21 cellular contexts compared by ENCODE assay signal in genomic region chr7:156060925-156061324, GRCh38.
DNase-seq lines count a peak whose midpoint lies in the region; ATAC-seq, FAIRE-seq and TF ChIP-seq lines count a peak whose summit lies in the region.
"Had no signal": no experiment of that assay in that cellular context is flagged by ENCODE, and none has a peak within 500 bp of the region (broad histone marks: within the 10 kb centered on the region; RNA-seq: fewer than 3 reads in every experiment).

No MANE protein-coding gene starts in this region.

- H3K79me1 ChIP-seq in trophoblast cell (ENCODE audit: low read length) = no peaks in the 10 kb centered on the region

- FAIRE-seq in GM12891 (lab: Jason Lieb, UNC) (peak; percentile 81), K562 (lab: Jason Lieb, UNC) (peak; percentile 23), HepG2 (lab: Jason Lieb, UNC) (no peak)
- FAIRE-seq: A204.1, D721Med, GM12892 had no signal

- no peak for TF ChIP-seq EP300 in K562 (IDR thresholded peaks at IDR 0.05; ENCODE audit: low read length)
- no peak for TF ChIP-seq EP300 in HepG2 (IDR thresholded peaks at IDR 0.05; ENCODE audit: low read depth in 2 of 2, low read length in 2 of 2)
- no peak for TF ChIP-seq EP300 in HepG2 (CRISPR knock-in tag; IDR thresholded peaks at IDR 0.05; ENCODE audit: borderline replicate concordance)

- H3K79me2 ChIP-seq in K562 (ENCODE audit: control insufficient read depth, insufficient read depth, low read length) (no peaks in the 10 kb centered on the region), HepG2 (ENCODE audit: insufficient read depth, low read length) (no peaks in the 10 kb centered on the region), trophoblast cell (ENCODE audit: control insufficient read depth, insufficient read depth, low read length, poor library complexity) (no peaks in the 10 kb centered on the region)

- H3K4me1 ChIP-seq in K562 (replicated peaks in 1 of 2; ENCODE audit: control insufficient read depth in 2 of 2, insufficient read depth in 2 of 2, low read length in 2 of 2) (no peaks in the 10 kb centered on the region), HepG2 (ENCODE audit: insufficient read depth, low read length) (no peaks in the 10 kb centered on the region), trophoblast cell (ENCODE audit: control insufficient read depth in 1 of 2, insufficient read depth in 2 of 2, low read length in 2 of 2) (peaks cover 4 to 7% of the 10 kb centered on the region in 2 experiments), vagina (no peaks in the 10 kb centered on the region)
- H3K4me1 ChIP-seq: BLaER1 had no signal

- H3K18ac ChIP-seq in trophoblast cell (ENCODE audit: low read length) = no peak overlapping the region

- TF ChIP-seq POLR2A in GM12891 (IDR thresholded peaks at IDR 0.05; ENCODE audit: low read depth, low read length) (no peak), K562 (conservative IDR thresholded peaks at IDR 0.05) (no peak), HepG2 (IDR thresholded peaks at IDR 0.05; ENCODE audit: insufficient read depth in 1 of 2, low read depth in 2 of 2, low read length in 2 of 2) (no peak), vagina (IDR thresholded peaks at IDR 0.05) (no peak)

- no peak for TF ChIP-seq RAD21 in K562 (CRISPR knock-in tag; conservative IDR thresholded peaks at IDR 0.05 in 1 of 2, IDR thresholded peaks at IDR 0.05 in 1 of 2)
- TF ChIP-seq RAD21 in HepG2 (CRISPR knock-in tag; IDR thresholded peaks at IDR 0.05) = no peak

- H3K4me3 ChIP-seq in K562 (no peak overlapping the region), HepG2 (replicated peaks in 1 of 3; ENCODE audit: insufficient read depth in 1 of 3, low read depth in 2 of 3, low read length in 3 of 3) (no peak overlapping the region), trophoblast cell (ENCODE audit: low read depth, low read length) (peak overlapping the region; percentile 3), vagina (no peak overlapping the region)
- H3K4me3 ChIP-seq: BLaER1 had no signal

- intact Hi-C loops in K562 (cut with micrococcal nuclease) (no loop called here), HepG2 (cut with micrococcal nuclease; ENCODE audit: unreplicated experiment) (no loop called here), vagina (cut with DNase I) (no loop called here)

- H3K9me1 ChIP-seq in K562 (ENCODE audit: control insufficient read depth, insufficient read depth, low read length) = no peaks in the 10 kb centered on the region

- no peak overlapping the region for H2AK5ac ChIP-seq in trophoblast cell (ENCODE audit: low read length)

- H4K20me1 ChIP-seq in K562 (replicated peaks; ENCODE audit: control insufficient read depth, insufficient read depth, low read length) (no peaks in the 10 kb centered on the region), HepG2 (ENCODE audit: insufficient read depth, low read length) (no peaks in the 10 kb centered on the region)
- H4K20me1 ChIP-seq: BLaER1 had no signal

- H2BK12ac ChIP-seq in trophoblast cell (ENCODE audit: low read length) = no peak overlapping the region

- BruUV-seq in K562 (replicated peaks; lab: Mats Ljungman, UMichigan) = no TSS peak
- no TSS peak for BruUV-seq in HepG2 (replicated peaks; lab: Mats Ljungman, UMichigan)

- no peak overlapping the region for H3K23ac ChIP-seq in trophoblast cell (ENCODE audit: low read length)

- TF ChIP-seq CTCF in K562 (IDR thresholded peaks at IDR 0.05 in 2 of 3, conservative IDR thresholded peaks at IDR 0.05 in 1 of 3; ENCODE audit: insufficient read depth in 2 of 3, low read depth in 1 of 3, low read length in 3 of 3) (no peak), HepG2 (CRISPR knock-in tag; IDR thresholded peaks at IDR 0.05) (no peak), vagina (IDR thresholded peaks at IDR 0.05) (no peak)

- H3K27me3 ChIP-seq in K562 (ENCODE audit: control insufficient read depth in 2 of 2, insufficient read depth in 2 of 2, low read length in 2 of 2) = peaks cover 35 to 87% of the 10 kb centered on the region in 2 experiments
- H3K27me3 ChIP-seq in HepG2 (ENCODE audit: control insufficient read depth in 1 of 2, insufficient read depth in 2 of 2, low read length in 2 of 2) = peaks cover 4 to 51% of the 10 kb centered on the region in 2 experiments
- no peaks in the 10 kb centered on the region for H3K27me3 ChIP-seq in trophoblast cell (ENCODE audit: insufficient read depth, low read length)
- no peaks in the 10 kb centered on the region for H3K27me3 ChIP-seq in vagina
- H3K27me3 ChIP-seq: BLaER1 had no signal

- no peak overlapping the region for H4K91ac ChIP-seq in trophoblast cell (ENCODE audit: low read depth, low read length)

- H2BK120ac ChIP-seq in trophoblast cell (ENCODE audit: insufficient read depth, low read length, poor library complexity) = no peak overlapping the region

- no peak overlapping the region for H3K14ac ChIP-seq in trophoblast cell (ENCODE audit: low read length)

- H3K4me2 ChIP-seq in K562 (ENCODE audit: insufficient read depth, low read length) (no peak overlapping the region), HepG2 (ENCODE audit: low read depth, low read length) (no peak overlapping the region), trophoblast cell (ENCODE audit: low read length) (no peak overlapping the region)
- H3K4me2 ChIP-seq: BLaER1 had no signal

- POLR2A ChIA-PET in K562 (lab: Yijun Ruan, JAX) = no interaction called here
- POLR2A ChIA-PET in HepG2 (lab: Yijun Ruan, JAX) = no interaction called here

- CTCF ChIA-PET in K562 (lab: Yijun Ruan, JAX; ENCODE audit: low intra/inter-chr PET ratio) (no interaction called here), HepG2 (lab: Yijun Ruan, JAX; ENCODE audit: low intra/inter-chr PET ratio, low total read pairs) (no interaction called here)

- no peak overlapping the region for H2BK5ac ChIP-seq in trophoblast cell (ENCODE audit: low read depth, low read length, poor library complexity)

- H3K9ac ChIP-seq in K562 (ENCODE audit: insufficient read depth in 1 of 2, low read depth in 2 of 2, low read length in 2 of 2) (no peak overlapping the region), HepG2 (ENCODE audit: insufficient read depth, low read depth, low read length) (no peak overlapping the region), trophoblast cell (ENCODE audit: low read length) (no peak overlapping the region)
- H3K9ac ChIP-seq: BLaER1 had no signal

- H4K12ac ChIP-seq in trophoblast cell (ENCODE audit: low read depth, low read length) = no peak overlapping the region

- H3K4ac ChIP-seq in trophoblast cell (ENCODE audit: low read depth, low read length) = no peak overlapping the region

- H2AFZ ChIP-seq in K562 (ENCODE audit: low read depth, low read length) (no peak overlapping the region), HepG2 (ENCODE audit: low read length) (no peak overlapping the region), trophoblast cell (ENCODE audit: insufficient read depth, low read length, poor library complexity) (no peak overlapping the region)

- H3K9me3 ChIP-seq in K562 (replicated peaks; ENCODE audit: control insufficient read depth, insufficient read depth, low read depth, low read length) = peaks cover 3% of the 10 kb centered on the region; the same call in 1 of the 2 replicates
- H3K9me3 ChIP-seq in HepG2 (ENCODE audit: low read length) = no peaks in the 10 kb centered on the region
- H3K9me3 ChIP-seq in trophoblast cell (ENCODE audit: insufficient read depth, low read depth, low read length) = peaks cover 34% of the 10 kb centered on the region
- no peaks in the 10 kb centered on the region for H3K9me3 ChIP-seq in vagina
- H3K9me3 ChIP-seq: BLaER1 had no signal

- in situ Hi-C loops in K562 (cut with MboI) (no loop called here), HepG2 (cut with HindIII; ENCODE audit: extremely low pct_ligation_motif_present, low pct_unique_long_range_greater_than_20kb) (no loop called here)

- DNase-seq in GM12891 (ENCODE audit: insufficient read length, low spot score) = no peak
- DNase-seq in K562 (ENCODE audit: extremely low read depth in 1 of 4, low spot score in 3 of 4) = no peak
- no peak for DNase-seq in HepG2 (ENCODE audit: low spot score)
- DNase-seq in trophoblast cell = no peak
- no peak for DNase-seq in mesenteric fat pad (ENCODE audit: low spot score)
- no peak for DNase-seq in vagina (ENCODE audit: extremely low spot score in 2 of 2)
- DNase-seq in HT-29 (ENCODE audit: low spot score) = no peak
- DNase-seq: CD4-positive, alpha-beta T cell; CD8-positive, alpha-beta memory T cell; DMS 273 treated with DMSO at 0.1 percent for 48 hours; DMS79; EL; GDM1; GOT3; H9 had no signal

- ATAC-seq in K562 (no peak), HepG2 (no peak)
- ATAC-seq: HCT116 had no signal

- H4K8ac ChIP-seq in trophoblast cell (ENCODE audit: low read depth, low read length) = no peak overlapping the region

- no peak overlapping the region for H3K27ac ChIP-seq in K562 (ENCODE audit: extremely low read depth, low read depth, low read length)
- no peak overlapping the region for H3K27ac ChIP-seq in HepG2 (ENCODE audit: extremely low read length, insufficient read depth, low read length)
- no peak overlapping the region for H3K27ac ChIP-seq in trophoblast cell (ENCODE audit: low read depth, low read length)
- no peak overlapping the region for H3K27ac ChIP-seq in vagina
- H3K27ac ChIP-seq: 22Rv1, BLaER1 had no signal

- under 1% methylated on average over 15 of the region's 15 CpGs for WGBS in K562 (ENCODE audit: insufficient coverage, low coverage, missing lambda C conversion rate)
- 63% methylated on average over 3 of the region's 15 CpGs for WGBS in HepG2 (ENCODE audit: low lambda C conversion rate)
- no CpG with 5 or more reads among the region's 15 CpGs for WGBS in trophoblast cell (ENCODE audit: extremely low coverage, insufficient coverage, insufficient read length)

- H3K36me3 ChIP-seq in K562 (ENCODE audit: control insufficient read depth, insufficient read depth, low read length) (no peaks in the 10 kb centered on the region), HepG2 (replicated peaks in 1 of 2; ENCODE audit: control insufficient read depth in 1 of 2, insufficient read depth in 2 of 2, low read length in 2 of 2) (no peaks in the 10 kb centered on the region), trophoblast cell (ENCODE audit: control insufficient read depth in 1 of 2, insufficient read depth in 2 of 2, low read length in 2 of 2) (no peaks in the 10 kb centered on the region), vagina (no peaks in the 10 kb centered on the region)
- H3K36me3 ChIP-seq: BLaER1 had no signal

TF ChIP-seq in GM12891, 5 proteins besides CTCF, POLR2A, EP300 and RAD21 (continues in another document):
- TF ChIP-seq POU2F2 (IDR thresholded peaks at IDR 0.05; ENCODE audit: low read depth, low read length) (no peak), PAX5 (IDR thresholded peaks at IDR 0.05; ENCODE audit: insufficient read depth, low read length, severe bottlenecking) (no peak), TAF1 (IDR thresholded peaks at IDR 0.05; ENCODE audit: low read depth, low read length) (no peak)

TF ChIP-seq in K562, 482 proteins besides CTCF, POLR2A, EP300 and RAD21 (continues in another document):
- TF ChIP-seq KDM1A (IDR thresholded peaks at IDR 0.05) = peak in 1 of 2 experiments; percentile 80; a peak in 2 of 4 replicates

TF ChIP-seq in HepG2, 621 proteins besides CTCF, POLR2A, EP300 and RAD21 (continues in another document):
- 0 out of 2 replicates have a peak, but pooled peaks have one; percentile 21 for TF ChIP-seq ZBTB7A (CRISPR knock-in tag; IDR thresholded peaks at IDR 0.05)
- no peak for TF ChIP-seq SRSF4 (IDR thresholded peaks at IDR 0.05; ENCODE audit: low read depth, low read length, poor library complexity, severe bottlenecking)
- no peak for TF ChIP-seq ZNF225 (CRISPR knock-in tag; IDR thresholded peaks at IDR 0.05)
